In genomic region chr19:29663861-29664752, GRCh38 we compare ENCODE assay signal across 8 cellular contexts. TPM values are rescaled to one million over a fixed set of nuclear protein-coding genes. Genes with fewer than 3 reads are reported as not detected.
DNase-seq lines count a peak whose midpoint lies in the region; ATAC-seq, FAIRE-seq and TF ChIP-seq lines count a peak whose summit lies in the region.

No MANE protein-coding gene starts in this region.

- peaks cover 11 to 69% (median 51%) of the 10 kb centered on the region in 12 donors for H3K4me1 ChIP-seq in heart left ventricle
- H3K4me1 ChIP-seq in ascending aorta: peaks cover 39 to 57% of the 10 kb centered on the region in 2 donors
- H3K4me1 ChIP-seq in mesendoderm (ENCODE audit: control insufficient read depth, low read depth, low read length): peaks cover 7% of the 10 kb centered on the region
- no peaks in the 10 kb centered on the region for H3K4me1 ChIP-seq in urinary bladder (ENCODE audit: insufficient read depth)

- H2AK5ac ChIP-seq in mesendoderm (ENCODE audit: low read length): no peak overlapping the region

- no peak overlapping the region for H4K5ac ChIP-seq in mesendoderm (ENCODE audit: low read length)

- H3K4me3 ChIP-seq in heart left ventricle (peak overlapping the region in 3 of 12 donors; percentile 69 to 98 (median 94)), ascending aorta (peak overlapping the region in 1 of 2 donors; percentile 93), mesendoderm (ENCODE audit: low read length) (no peak overlapping the region), urinary bladder (ENCODE audit: low read depth, low read length) (no peak overlapping the region)

- no peak overlapping the region for H2BK5ac ChIP-seq in mesendoderm (ENCODE audit: low read length)

- H3K79me2 ChIP-seq in mesendoderm (ENCODE audit: control insufficient read depth, insufficient read depth, low read length): no peaks in the 10 kb centered on the region

- H3K56ac ChIP-seq in mesendoderm (ENCODE audit: low read length): no peak overlapping the region

- H3K27me3 ChIP-seq in heart left ventricle (no peaks in the 10 kb centered on the region), ascending aorta (no peaks in the 10 kb centered on the region), mesendoderm (ENCODE audit: insufficient read depth, low read length, poor library complexity) (no peaks in the 10 kb centered on the region)

- H3K18ac ChIP-seq in mesendoderm (ENCODE audit: low read length): no peak overlapping the region

- TF ChIP-seq POLR2A in heart left ventricle (IDR thresholded peaks at IDR 0.05): no peak
- no peak for TF ChIP-seq POLR2A in H54 (IDR thresholded peaks at IDR 0.05; ENCODE audit: low read depth, low read length)

- 93 to 96% (median 94%) methylated on average over 12 to 19 of the region's 19 CpGs for whole genome bisulfite sequencing in heart left ventricle, 4 donors
- no CpG with 5 or more reads among the region's 19 CpGs for WGBS in mesendoderm (ENCODE audit: extremely low coverage, insufficient coverage, low lambda C conversion rate)
- 75% methylated on average over 19 of the region's 19 CpGs for WGBS in urinary bladder

- FAIRE-seq in H54 (lab: Jason Lieb, UNC): no peak

- H3K9ac ChIP-seq in mesendoderm (ENCODE audit: low read length): no peak overlapping the region

- H3K9me3 ChIP-seq in heart left ventricle (no peaks in the 10 kb centered on the region), ascending aorta (no peaks in the 10 kb centered on the region)

- no peak overlapping the region for H4K8ac ChIP-seq in mesendoderm (ENCODE audit: low read depth, low read length)

- H3K36me3 ChIP-seq in heart left ventricle (no peaks in the 10 kb centered on the region), ascending aorta (no peaks in the 10 kb centered on the region), mesendoderm (ENCODE audit: control insufficient read depth, insufficient read depth, low read length) (no peaks in the 10 kb centered on the region), urinary bladder (ENCODE audit: insufficient read depth) (no peaks in the 10 kb centered on the region)

- no peak overlapping the region for H3K4me2 ChIP-seq in mesendoderm (ENCODE audit: low read length)

- H2BK120ac ChIP-seq in mesendoderm (ENCODE audit: low read depth, low read length): no peak overlapping the region

- DNase-seq in heart left ventricle: peak in 1 of 5 donors; percentile 19
- DNase-seq in left cardiac atrium: no peak
- no peak for DNase-seq in ascending aorta (ENCODE audit: low spot score in 2 of 2)
- peak; percentile 42 for DNase-seq in mesendoderm
- no peak for DNase-seq in anterior cingulate cortex (lab: John Stamatoyannopoulos, UW)
- DNase-seq in H54 (ENCODE audit: insufficient read length, low spot score): no peak

- no peak overlapping the region for H3K23ac ChIP-seq in mesendoderm (ENCODE audit: low read length)

- no peak overlapping the region for H3K4ac ChIP-seq in mesendoderm (ENCODE audit: low read depth, low read length)

- TF ChIP-seq CTCF in heart left ventricle (IDR thresholded peaks at IDR 0.05): no peak
- TF ChIP-seq CTCF in ascending aorta (IDR thresholded peaks at IDR 0.05): no peak

- intact Hi-C loops in heart left ventricle (cut with DNase I): loop anchor here in 8 of 10 donors (2.0 to 10.0 kb wide), 7 partner anchors 15 to 59 kb away; partner anchors contain the start of genes C19orf12 (in 3 of the 8) and POP4 (in 3 of the 8)
- intact Hi-C loops in left cardiac atrium (cut with DNase I): no loop called here
- intact Hi-C loops in ascending aorta (cut with DNase I): loop anchor here (1.0 to 2.0 kb wide), 2 partner anchors 52 to 279 kb away; partner anchors contain the start of gene URI1

- no peak for ATAC-seq in heart left ventricle
- no peak for ATAC-seq in left cardiac atrium
- ATAC-seq in HG03039 (IDR thresholded peaks at IDR 0.05; ENCODE audit: unreplicated experiment): no peak

- no peaks in the 10 kb centered on the region for H3K79me1 ChIP-seq in mesendoderm (ENCODE audit: low read length)

- no peak overlapping the region for H2BK15ac ChIP-seq in mesendoderm (replicated peaks; ENCODE audit: low read depth)

- H3K27ac ChIP-seq in heart left ventricle: peak overlapping the region; percentile 24 to 97 (median 93)
- H3K27ac ChIP-seq in ascending aorta: peak overlapping the region; percentile 99
- no peak overlapping the region for H3K27ac ChIP-seq in mesendoderm (ENCODE audit: low read depth, low read length)
- H3K27ac ChIP-seq in urinary bladder (ENCODE audit: low read depth): peak overlapping the region; percentile 77

RNA-seq across cellular contexts. Expression of gene PLEKHF1, which starts 1.2 kb away (rescaled TPM):
- total RNA-seq in heart left ventricle (10 to 100 TPM in 8 of 9 donors, 1 to 10 TPM in 1; 7.8 to 46.1 (median 17.5) TPM), left cardiac atrium (10 to 100 TPM; 28.1 to 32.8 TPM), ascending aorta (68.3 TPM), urinary bladder (13.4 TPM)
- polyA plus RNA-seq in heart left ventricle (10 to 100 TPM; 38.6 to 42.0 TPM), urinary bladder (30.8 TPM)
- 3.0 TPM for polyA plus RNA-seq in mesendoderm (2013, experiment 1 of 2)
- 3.7 TPM for polyA plus RNA-seq in mesendoderm (2013, experiment 2 of 2)

RNA-seq across cellular contexts. Expression of gene C19orf12, which starts 51.0 kb away (rescaled TPM):
- 10 to 100 TPM; 35.7 to 80.3 (median 49.2) TPM for total RNA-seq in heart left ventricle
- polyA plus RNA-seq in heart left ventricle: 10 to 100 TPM; 34.0 to 47.1 TPM
- total RNA-seq in left cardiac atrium: 10 to 100 TPM; 48.2 to 52.0 TPM
- total RNA-seq in ascending aorta: 37.8 TPM
- polyA plus RNA-seq in mesendoderm (2013, experiment 1 of 2): 10.9 TPM
- 10.9 TPM for polyA plus RNA-seq in mesendoderm (2013, experiment 2 of 2)
- 20.8 TPM for total RNA-seq in urinary bladder
- 26.5 TPM for polyA plus RNA-seq in urinary bladder

RNA-seq across cellular contexts. Expression of gene POP4, which starts 58.0 kb away (rescaled TPM):
- total RNA-seq in heart left ventricle (10 to 100 TPM; 41.2 to 69.3 (median 51.1) TPM), left cardiac atrium (10 to 100 TPM; 48.7 to 50.8 TPM), ascending aorta (26.8 TPM), urinary bladder (66.9 TPM)
- polyA plus RNA-seq in heart left ventricle (100 to 1,000 TPM in 1 of 2 donors, 10 to 100 TPM in 1; 55.1 to 157 TPM), urinary bladder (82.4 TPM)
- 64.2 TPM for polyA plus RNA-seq in mesendoderm (2013, experiment 1 of 2)
- polyA plus RNA-seq in mesendoderm (2013, experiment 2 of 2): 63.7 TPM

Comparison
In these comparisons a context has a peak if more than half of its experiments do, and no peak if none do; other contexts are left out.
1. intact Hi-C loops: an anchor here in heart left ventricle (2.0 to 10.0 kb wide) and ascending aorta (1.0 to 2.0 kb wide); none called in left cardiac atrium.